1 cellular context compared by ENCODE assay signal in the genomic region with DNA sequence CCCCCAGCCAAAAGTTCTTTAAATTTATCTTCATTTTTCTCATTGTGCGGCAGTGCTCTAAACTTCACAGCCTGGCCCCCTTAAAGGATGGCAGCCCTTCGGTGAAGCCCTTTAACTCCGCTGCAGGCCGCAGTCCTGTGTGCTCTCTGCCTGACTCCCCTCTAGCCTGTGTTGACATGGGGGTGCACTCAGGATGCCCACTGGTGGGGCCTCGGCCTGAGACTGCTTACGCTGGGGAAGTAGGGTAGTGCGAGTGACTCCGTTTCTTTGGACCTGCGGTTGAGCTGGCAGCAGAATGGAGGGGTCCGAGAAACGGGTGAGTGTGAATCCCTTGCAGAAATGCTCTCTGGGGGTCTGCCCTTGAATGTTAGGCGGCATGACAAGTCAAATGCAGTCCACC.
TF ChIP-seq lines count a peak whose summit lies in the region.

No MANE protein-coding gene starts in this region.

TF ChIP-seq in SK-N-SH, 30 proteins besides CTCF, POLR2A, EP300 and RAD21:
- TF ChIP-seq POLR2AphosphoS5 (IDR thresholded peaks at IDR 0.05; ENCODE audit: low read depth, low read length): no peak
